8 cellular contexts compared by ENCODE assay signal in genomic region chr7:44574286-44574872, GRCh38. TPM values are rescaled to one million over a fixed set of nuclear protein-coding genes. Genes with fewer than 3 reads are reported as not detected.
DNase-seq lines count a peak whose midpoint lies in the region; ATAC-seq and TF ChIP-seq lines count a peak whose summit lies in the region.

No MANE protein-coding gene starts in this region.

- H3K9ac ChIP-seq in PC-3 (ENCODE audit: low read length) = peak overlapping the region; percentile 97

- H3K9me3 ChIP-seq in PC-3 (ENCODE audit: low read length) = no peaks in the 10 kb centered on the region
- no peaks in the 10 kb centered on the region for H3K9me3 ChIP-seq in psoas muscle

- H4K20me1 ChIP-seq in PC-3 (ENCODE audit: low read length) = no peaks in the 10 kb centered on the region

- peaks cover 26% of the 10 kb centered on the region for H3K4me1 ChIP-seq in PC-3 (ENCODE audit: insufficient read depth, low read length)
- H3K4me1 ChIP-seq in psoas muscle = peaks cover 19% of the 10 kb centered on the region

- H3K9me2 ChIP-seq in PC-3 (replicated peaks; ENCODE audit: low read length) = no peaks in the 10 kb centered on the region

- H3F3A ChIP-seq in PC-3 (ENCODE audit: low read length, unreplicated experiment) = no peaks in the 10 kb centered on the region

- peaks cover 48% of the 10 kb centered on the region for H3K36me3 ChIP-seq in PC-3 (ENCODE audit: low read depth, low read length)
- peaks cover 18 to 82% of the 10 kb centered on the region in 2 donors for H3K36me3 ChIP-seq in psoas muscle (ENCODE audit: insufficient read depth in 1 of 2, low read depth in 1 of 2)

- peak overlapping the region; percentile 66 for H3K27ac ChIP-seq in PC-3 (ENCODE audit: low read length)
- peak overlapping the region; percentile 95 for H3K27ac ChIP-seq in psoas muscle

- TF ChIP-seq CTCF in PC-3 (conservative IDR thresholded peaks at IDR 0.05; ENCODE audit: low read depth, low read length) (no peak), epithelial cell of proximal tubule (conservative IDR thresholded peaks at IDR 0.05; ENCODE audit: low read depth, low read length) (no peak), psoas muscle (IDR thresholded peaks at IDR 0.05) (no peak)

- H3K4me3 ChIP-seq in PC-3 (ENCODE audit: low read length) = peak overlapping the region; percentile 91
- H3K4me3 ChIP-seq in epithelial cell of proximal tubule (ENCODE audit: low read depth, low read length) = peak overlapping the region; percentile 95
- H3K4me3 ChIP-seq in psoas muscle = peak overlapping the region; percentile 97

- TSS peak; percentile 80 for BruUV-seq in PC-3 (replicated peaks; lab: Mats Ljungman, UMichigan)

- H2AFZ ChIP-seq in PC-3 (ENCODE audit: low read length) = peak overlapping the region; percentile 74

- 21 to 26% (median 23%) methylated on average over 18 of the region's 18 CpGs for WGBS in psoas muscle, 3 donors

- H3K79me2 ChIP-seq in PC-3 (ENCODE audit: low read length) = peaks cover 66% of the 10 kb centered on the region

- CTCF ChIA-PET in PC-3 (lab: Charles Lee) = interaction anchor here (0.6 to 1.0 kb wide), 3 partner anchors 8 to 36 kb away, joined by 3 to 6 read pairs (median 5); no protein-coding TSS in a partner anchor

- DNase-seq in PC-3 = no peak
- DNase-seq in epithelial cell of proximal tubule (ENCODE audit: low read depth) = no peak
- no peak for DNase-seq in psoas muscle
- no peak for DNase-seq in mucosa of gallbladder (ENCODE audit: low spot score)
- no peak for DNase-seq in foreskin melanocyte
- no peak for DNase-seq in NCI-H146 treated with DMSO at 0.1 percent for 48 hours (lab: John Stamatoyannopoulos, UW; ENCODE audit: unreplicated experiment)
- DNase-seq in stimulated activated CD4-positive, alpha-beta T cell treated with anti-CD3 and anti-CD28 coated beads, Interleukin-2, amount 100 ng/mL, for 24 hours = no peak

- POLR2A ChIA-PET in PC-3 (lab: Charles Lee; ENCODE audit: unreplicated experiment) = interaction anchor here (0.7 to 1.0 kb wide), 2 partner anchors 8 to 59 kb away, joined by 3 to 5 read pairs; partner anchors contain the start of gene TMED4

- intact Hi-C loops in PC-3 (cut with micrococcal nuclease) (no loop called here), psoas muscle (cut with DNase I) (no loop called here)

- peak overlapping the region; percentile 96 for H3K4me2 ChIP-seq in PC-3 (ENCODE audit: low read length)

- H3K27me3 ChIP-seq in PC-3 (ENCODE audit: low read length) (no peaks in the 10 kb centered on the region), psoas muscle (ENCODE audit: insufficient read depth in 3 of 3, low read length in 2 of 3) (no peaks in the 10 kb centered on the region)

- ATAC-seq in GM21576 (IDR thresholded peaks at IDR 0.05; ENCODE audit: unreplicated experiment) (peak; percentile 5), PC-3 (no peak), psoas muscle (no peak)

RNA-seq across cellular contexts. Expression of gene DDX56, which starts 0.7 kb away (rescaled TPM):
- total RNA-seq in PC-3 (2014; rRNA removed) = 93.8 and 119 TPM in 2 replicates
- 53.2 and 106 TPM in 2 replicates for total RNA-seq in epithelial cell of proximal tubule
- total RNA-seq in psoas muscle = 10 to 100 TPM; 44.0 to 72.1 (median 53.7) TPM
- polyA plus RNA-seq in psoas muscle = 10 to 100 TPM; 38.1 to 85.8 (median 67.8) TPM
- 53.3 TPM for total RNA-seq in mucosa of gallbladder

RNA-seq across cellular contexts. Expression of gene TMED4, which starts 7.7 kb away (rescaled TPM):
- total RNA-seq in PC-3 (2014; rRNA removed) (70.6 and 80.0 TPM in 2 replicates), epithelial cell of proximal tubule (114 and 167 TPM in 2 replicates), psoas muscle (10 to 100 TPM; 43.1 to 64.4 (median 46.0) TPM), mucosa of gallbladder (136 TPM)
- 10 to 100 TPM; 29.8 to 49.0 (median 35.3) TPM for polyA plus RNA-seq in psoas muscle

RNA-seq across cellular contexts. Expression of gene OGDH, which starts 32.0 kb away (rescaled TPM):
- total RNA-seq in PC-3 (2014; rRNA removed) (66.2 and 67.2 TPM in 2 replicates), epithelial cell of proximal tubule (62.0 and 93.0 TPM in 2 replicates), psoas muscle (100 to 1,000 TPM; 252 to 500 (median 326) TPM), mucosa of gallbladder (114 TPM)
- 100 to 1,000 TPM; 176 to 181 (median 179) TPM for polyA plus RNA-seq in psoas muscle

RNA-seq across cellular contexts. Expression of gene NPC1L1, which starts 33.2 kb away (rescaled TPM):
- 0.04 TPM in 1 of 2 replicates, not detected in the other for total RNA-seq in PC-3 (2014; rRNA removed)
- 0.23 and 0.94 TPM in 2 replicates for total RNA-seq in epithelial cell of proximal tubule
- under 1 TPM in 2 of 4 donors, not detected in 2; 0.24 to 0.28 TPM for total RNA-seq in psoas muscle
- under 1 TPM in 2 of 3 donors, not detected in 1; 0.03 to 0.10 TPM for polyA plus RNA-seq in psoas muscle
- 61.3 TPM for total RNA-seq in mucosa of gallbladder
